ENCODE assay signal across 22 cellular contexts in the genomic region with DNA sequence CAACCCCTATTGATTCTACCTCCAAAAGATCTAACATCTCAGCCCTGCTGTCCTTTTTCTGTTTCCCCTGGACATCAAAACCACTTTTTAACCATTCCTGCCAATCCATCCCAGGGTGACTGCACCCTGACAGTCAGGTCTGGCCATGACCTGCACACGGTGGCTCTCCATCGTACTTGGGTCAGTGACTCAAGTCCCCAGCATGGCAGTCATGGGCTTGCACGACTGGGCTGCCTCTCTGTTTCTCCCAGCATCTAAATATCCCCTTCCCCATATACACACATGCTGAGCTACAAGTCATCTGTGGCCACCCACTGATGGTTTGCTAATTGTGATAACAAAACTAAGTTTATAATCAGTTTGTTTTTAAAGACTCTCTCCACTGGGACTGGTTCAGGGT. TPM values are rescaled to one million over a fixed set of nuclear protein-coding genes. Genes with fewer than 3 reads are reported as not detected.
DNase-seq lines count a peak whose midpoint lies in the region; ATAC-seq lines count a peak whose summit lies in the region.
"Had no signal": no experiment of that assay in that cellular context is flagged by ENCODE, and none has a peak within 500 bp of the region (broad histone marks: within the 10 kb centered on the region; RNA-seq: fewer than 3 reads in every experiment).

No MANE protein-coding gene starts in this region.

- ATAC-seq in effector memory CD8-positive, alpha-beta T cell (replicated peaks): no peak
- no peak for ATAC-seq in stimulated activated naive CD8-positive, alpha-beta T cell treated with anti-CD3 and anti-CD28 coated beads, Interleukin-15, amount 100 ng/mL, for 72 hours
- no peak for ATAC-seq in GM18907 (IDR thresholded peaks at IDR 0.05; ENCODE audit: unreplicated experiment)
- ATAC-seq: esophagus mucosa, gastrocnemius medialis, K562, left cardiac atrium, WTC11 had no signal

- POLR2A ChIA-PET in activated CD4-positive, alpha-beta memory T cell treated with anti-CD3 and anti-CD28 coated beads for 36 hours (lab: Charles Lee): interaction anchor here (1.0 to 1.3 kb wide), 4 partner anchors 9 to 18 kb away, joined by 3 to 4 read pairs (median 3); no protein-coding TSS in a partner anchor

- H3K4me3 Mint-ChIP-seq in activated naive CD4-positive, alpha-beta T cell treated with anti-CD3 and anti-CD28 coated beads, Interleukin-2, amount 10 ng/mL, durations not matched to agents 7 days and 5 days: peak overlapping the region; percentile 53
- H3K4me3 Mint-ChIP-seq in activated CD4-positive, alpha-beta memory T cell treated with anti-CD3 and anti-CD28 coated beads for 36 hours: peak overlapping the region; percentile 70
- peak overlapping the region; percentile 96 to 98 for H3K4me3 Mint-ChIP-seq in effector memory CD8-positive, alpha-beta T cell
- H3K4me3 Mint-ChIP-seq in stimulated activated naive CD8-positive, alpha-beta T cell treated with anti-CD3 and anti-CD28 coated beads, Interleukin-15, amount 100 ng/mL, for 72 hours: peak overlapping the region; percentile 86 to 92
- H3K4me3 Mint-ChIP-seq: HFFc6, neural progenitor cell, WTC11 had no signal

- in situ Hi-C loops in G401 (cut with HindIII; ENCODE audit: low sequenced_read_pairs): no loop called here

- H3K4me1 Mint-ChIP-seq in activated naive CD4-positive, alpha-beta T cell treated with anti-CD3 and anti-CD28 coated beads, Interleukin-2, amount 10 ng/mL, durations not matched to agents 7 days and 5 days: peaks cover 98% of the 10 kb centered on the region
- H3K4me1 Mint-ChIP-seq in activated CD4-positive, alpha-beta memory T cell treated with anti-CD3 and anti-CD28 coated beads for 36 hours (ENCODE audit: low read depth): peaks cover 94% of the 10 kb centered on the region
- H3K4me1 Mint-ChIP-seq in effector memory CD8-positive, alpha-beta T cell (ENCODE audit: low read depth in 2 of 2): peaks cover 83 to 90% of the 10 kb centered on the region in 2 donors
- H3K4me1 Mint-ChIP-seq in stimulated activated naive CD8-positive, alpha-beta T cell treated with anti-CD3 and anti-CD28 coated beads, Interleukin-15, amount 100 ng/mL, for 72 hours: peaks cover 96% of the 10 kb centered on the region

- H3K27ac Mint-ChIP-seq in activated naive CD4-positive, alpha-beta T cell treated with anti-CD3 and anti-CD28 coated beads, Interleukin-2, amount 10 ng/mL, durations not matched to agents 7 days and 5 days: peak overlapping the region; percentile 95
- H3K27ac Mint-ChIP-seq in activated CD4-positive, alpha-beta memory T cell treated with anti-CD3 and anti-CD28 coated beads for 36 hours: peak overlapping the region; percentile 99
- peak overlapping the region; percentile 95 to 99 for H3K27ac Mint-ChIP-seq in effector memory CD8-positive, alpha-beta T cell
- H3K27ac Mint-ChIP-seq in stimulated activated naive CD8-positive, alpha-beta T cell treated with anti-CD3 and anti-CD28 coated beads, Interleukin-15, amount 100 ng/mL, for 72 hours: peak overlapping the region in 1 of 2 donors; percentile 95
- H3K27ac Mint-ChIP-seq: HFFc6, neural progenitor cell, WTC11 had no signal

- DNase-seq in activated naive CD4-positive, alpha-beta T cell treated with anti-CD3 and anti-CD28 coated beads, Interleukin-2, amount 10 ng/mL, durations not matched to agents 7 days and 5 days: no peak
- no peak for DNase-seq in activated naive CD4-positive, alpha-beta T cell treated with anti-CD3 and anti-CD28 coated beads, Interleukin-2, amount 50 U/mL, for 16 hours
- no peak for DNase-seq in activated CD4-positive, alpha-beta memory T cell treated with anti-CD3 and anti-CD28 coated beads for 36 hours
- DNase-seq in effector memory CD8-positive, alpha-beta T cell: no peak
- DNase-seq in stimulated activated naive CD8-positive, alpha-beta T cell treated with anti-CD3 and anti-CD28 coated beads, Interleukin-15, amount 100 ng/mL, for 72 hours: no peak
- DNase-seq in G401 (ENCODE audit: low spot score) (no peak), AG08395 (ENCODE audit: low spot score) (no peak)
- DNase-seq: amygdala; dorsolateral prefrontal cortex; gastrocnemius medialis; HFFc6; left cardiac atrium; NCI-H187; NCI-H226; PC-9; SIG-M5; stimulated activated CD4-positive, alpha-beta T cell treated with anti-CD3 and anti-CD28 coated beads, Interleukin-4, amount 100 ng/mL, for 1 hour had no signal

- intact Hi-C loops in activated CD4-positive, alpha-beta memory T cell treated with anti-CD3 and anti-CD28 coated beads for 36 hours (cut with micrococcal nuclease): no loop called here

- H3K36me3 Mint-ChIP-seq in activated naive CD4-positive, alpha-beta T cell treated with anti-CD3 and anti-CD28 coated beads, Interleukin-2, amount 10 ng/mL, durations not matched to agents 7 days and 5 days: peaks cover 77% of the 10 kb centered on the region
- H3K36me3 Mint-ChIP-seq in activated CD4-positive, alpha-beta memory T cell treated with anti-CD3 and anti-CD28 coated beads for 36 hours: peaks cover 69% of the 10 kb centered on the region
- H3K36me3 Mint-ChIP-seq in effector memory CD8-positive, alpha-beta T cell (ENCODE audit: insufficient read depth): peaks cover 25% of the 10 kb centered on the region

- CTCF ChIA-PET in activated naive CD4-positive, alpha-beta T cell treated with anti-CD3 and anti-CD28 coated beads, Interleukin-2, amount 10 ng/mL, durations not matched to agents 7 days and 5 days (lab: Charles Lee): no interaction called here
- CTCF ChIA-PET in activated CD4-positive, alpha-beta memory T cell treated with anti-CD3 and anti-CD28 coated beads for 36 hours (lab: Charles Lee): interaction anchor here (0.6 to 1.2 kb wide), 2 partner anchors 11 to 128 kb away, joined by 3 read pairs; no protein-coding TSS in a partner anchor

- no peaks in the 10 kb centered on the region for H3K27me3 Mint-ChIP-seq in activated naive CD4-positive, alpha-beta T cell treated with anti-CD3 and anti-CD28 coated beads, Interleukin-2, amount 10 ng/mL, durations not matched to agents 7 days and 5 days
- no peaks in the 10 kb centered on the region for H3K27me3 Mint-ChIP-seq in activated CD4-positive, alpha-beta memory T cell treated with anti-CD3 and anti-CD28 coated beads for 36 hours
- no peaks in the 10 kb centered on the region for H3K27me3 Mint-ChIP-seq in effector memory CD8-positive, alpha-beta T cell
- H3K27me3 Mint-ChIP-seq in stimulated activated naive CD8-positive, alpha-beta T cell treated with anti-CD3 and anti-CD28 coated beads, Interleukin-15, amount 100 ng/mL, for 72 hours: no peaks in the 10 kb centered on the region

- H3K9me3 Mint-ChIP-seq in activated naive CD4-positive, alpha-beta T cell treated with anti-CD3 and anti-CD28 coated beads, Interleukin-2, amount 10 ng/mL, durations not matched to agents 7 days and 5 days: peaks cover 3% of the 10 kb centered on the region
- no peaks in the 10 kb centered on the region for H3K9me3 Mint-ChIP-seq in activated CD4-positive, alpha-beta memory T cell treated with anti-CD3 and anti-CD28 coated beads for 36 hours
- no peaks in the 10 kb centered on the region for H3K9me3 Mint-ChIP-seq in effector memory CD8-positive, alpha-beta T cell
- H3K9me3 Mint-ChIP-seq in stimulated activated naive CD8-positive, alpha-beta T cell treated with anti-CD3 and anti-CD28 coated beads, Interleukin-15, amount 100 ng/mL, for 72 hours: no peaks in the 10 kb centered on the region
- H3K9me3 Mint-ChIP-seq: HFFc6 had no signal

RNA-seq across cellular contexts. Expression of a gene that starts 6.6 kb away (rescaled TPM):
- total RNA-seq in activated CD4-positive, alpha-beta memory T cell treated with anti-CD3 and anti-CD28 coated beads for 36 hours: 10 to 100 TPM; 81.8 to 85.8 TPM
- 12.4 and 12.9 TPM in 2 replicates for total RNA-seq in G401 (2014; rRNA removed; shearing (Covaris generic))
